In genomic region chr2:216465580-216466197, GRCh38 we compare ENCODE assay signal across 11 cellular contexts.
"Had no signal": no experiment of that assay in that cellular context is flagged by ENCODE, and none has a peak within 500 bp of the region (broad histone marks: within the 10 kb centered on the region; RNA-seq: fewer than 3 reads in every experiment).

No MANE protein-coding gene starts in this region.

- DNase-seq: activated CD4-positive, alpha-beta T cell treated with anti-CD3 and anti-CD28 coated beads, Interleukin-2, amount 10 ng/mL, durations not matched to agents 7 days and 5 days; activated CD4-positive, CD25-positive, alpha-beta regulatory T cell; activated CD8-positive, alpha-beta memory T cell treated with anti-CD3 and anti-CD28 coated beads for 24 hours; activated naive CD4-positive, alpha-beta T cell treated with Interleukin-2 at 50 U/mL for 16 hours; mammary epithelial cell; naive B cell; pancreas; stimulated activated CD4-positive, alpha-beta T cell treated with anti-CD3 and anti-CD28 coated beads, Interleukin-2, amount 100 ng/mL, for 24 hours had no signal

- H3K4me3 ChIP-seq: ascending aorta, breast epithelium, pancreas had no signal

- H3K9me3 ChIP-seq: ascending aorta, breast epithelium, pancreas had no signal

- ATAC-seq: left lobe of liver, pancreas had no signal

- H3K27me3 ChIP-seq: ascending aorta, breast epithelium, pancreas had no signal

- H3K36me3 ChIP-seq: breast epithelium had no signal
